ENCODE assay signal across 1 cellular context in the genomic region with DNA sequence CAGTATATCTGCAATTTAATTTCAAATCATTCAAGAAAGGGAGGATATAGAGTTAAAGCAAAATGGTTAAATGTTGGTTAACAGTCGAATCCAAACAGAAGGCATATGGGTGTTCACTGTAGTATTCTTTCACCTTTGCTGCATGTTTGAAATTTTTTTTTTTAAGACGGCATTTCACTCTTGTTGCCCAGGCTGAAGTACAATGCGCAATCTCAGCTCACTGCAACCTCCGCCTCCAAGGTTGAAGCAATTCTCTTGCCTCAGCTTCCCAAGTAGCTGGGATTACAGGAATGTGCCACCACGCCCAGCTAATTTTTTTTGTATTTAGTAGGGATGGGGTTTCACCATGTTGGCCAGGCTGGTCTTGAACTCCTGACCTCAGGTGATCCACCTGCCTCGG.
A peak's percentile ranks its signal among the peaks of the same experiment; 100 is the strongest.
TF ChIP-seq lines count a peak whose summit lies in the region.
"Not testable (repeated sequence)": the region's sequence is repeated elsewhere in the genome, so short reads cannot be mapped to it uniquely, and the experiment has no call there.

No MANE protein-coding gene starts in this region.

TF ChIP-seq in HepG2, 621 proteins besides CTCF, POLR2A, EP300 and RAD21:
- TF ChIP-seq, protein P1, sequence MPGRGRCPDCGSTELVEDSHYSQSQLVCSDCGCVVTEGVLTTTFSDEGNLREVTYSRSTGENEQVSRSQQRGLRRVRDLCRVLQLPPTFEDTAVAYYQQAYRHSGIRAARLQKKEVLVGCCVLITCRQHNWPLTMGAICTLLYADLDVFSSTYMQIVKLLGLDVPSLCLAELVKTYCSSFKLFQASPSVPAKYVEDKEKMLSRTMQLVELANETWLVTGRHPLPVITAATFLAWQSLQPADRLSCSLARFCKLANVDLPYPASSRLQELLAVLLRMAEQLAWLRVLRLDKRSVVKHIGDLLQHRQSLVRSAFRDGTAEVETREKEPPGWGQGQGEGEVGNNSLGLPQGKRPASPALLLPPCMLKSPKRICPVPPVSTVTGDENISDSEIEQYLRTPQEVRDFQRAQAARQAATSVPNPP (CRISPR knock-in tag; IDR thresholded peaks at IDR 0.05): 0 out of 2 replicates have a peak, but pooled peaks have one; percentile 30
- TF ChIP-seq, protein P2, sequence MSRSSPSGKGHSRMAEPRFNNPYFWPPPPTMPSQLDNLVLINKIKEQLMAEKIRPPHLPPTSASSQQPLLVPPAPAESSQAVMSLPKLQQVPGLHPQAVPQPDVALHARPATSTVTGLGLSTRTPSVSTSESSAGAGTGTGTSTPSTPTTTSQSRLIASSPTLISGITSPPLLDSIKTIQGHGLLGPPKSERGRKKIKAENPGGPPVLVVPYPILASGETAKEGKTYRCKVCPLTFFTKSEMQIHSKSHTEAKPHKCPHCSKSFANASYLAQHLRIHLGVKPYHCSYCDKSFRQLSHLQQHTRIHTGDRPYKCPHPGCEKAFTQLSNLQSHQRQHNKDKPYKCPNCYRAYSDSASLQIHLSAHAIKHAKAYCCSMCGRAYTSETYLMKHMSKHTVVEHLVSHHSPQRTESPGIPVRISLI (CRISPR knock-in tag; IDR thresholded peaks at IDR 0.05; ENCODE audit: borderline replicate concordance): peak; percentile 35; the same call in 1 of the 2 replicates
- peak; percentile 36; the same call in 1 of the 2 replicates for TF ChIP-seq SMYD3 (CRISPR knock-in tag; IDR thresholded peaks at IDR 0.05)
- 0 out of 2 replicates have a peak, but pooled peaks have one; percentile 22 for TF ChIP-seq ATF1 (CRISPR knock-in tag; IDR thresholded peaks at IDR 0.05)
- TF ChIP-seq, protein P3, sequence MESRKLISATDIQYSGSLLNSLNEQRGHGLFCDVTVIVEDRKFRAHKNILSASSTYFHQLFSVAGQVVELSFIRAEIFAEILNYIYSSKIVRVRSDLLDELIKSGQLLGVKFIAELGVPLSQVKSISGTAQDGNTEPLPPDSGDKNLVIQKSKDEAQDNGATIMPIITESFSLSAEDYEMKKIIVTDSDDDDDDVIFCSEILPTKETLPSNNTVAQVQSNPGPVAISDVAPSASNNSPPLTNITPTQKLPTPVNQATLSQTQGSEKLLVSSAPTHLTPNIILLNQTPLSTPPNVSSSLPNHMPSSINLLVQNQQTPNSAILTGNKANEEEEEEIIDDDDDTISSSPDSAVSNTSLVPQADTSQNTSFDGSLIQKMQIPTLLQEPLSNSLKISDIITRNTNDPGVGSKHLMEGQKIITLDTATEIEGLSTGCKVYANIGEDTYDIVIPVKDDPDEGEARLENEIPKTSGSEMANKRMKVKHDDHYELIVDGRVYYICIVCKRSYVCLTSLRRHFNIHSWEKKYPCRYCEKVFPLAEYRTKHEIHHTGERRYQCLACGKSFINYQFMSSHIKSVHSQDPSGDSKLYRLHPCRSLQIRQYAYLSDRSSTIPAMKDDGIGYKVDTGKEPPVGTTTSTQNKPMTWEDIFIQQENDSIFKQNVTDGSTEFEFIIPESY (CRISPR knock-in tag; IDR thresholded peaks at IDR 0.05): peak; percentile 87
- peak; percentile 7 for TF ChIP-seq ASH2L (IDR thresholded peaks at IDR 0.05; ENCODE audit: insufficient read length, low read depth, low read length)
- TF ChIP-seq, protein P4, sequence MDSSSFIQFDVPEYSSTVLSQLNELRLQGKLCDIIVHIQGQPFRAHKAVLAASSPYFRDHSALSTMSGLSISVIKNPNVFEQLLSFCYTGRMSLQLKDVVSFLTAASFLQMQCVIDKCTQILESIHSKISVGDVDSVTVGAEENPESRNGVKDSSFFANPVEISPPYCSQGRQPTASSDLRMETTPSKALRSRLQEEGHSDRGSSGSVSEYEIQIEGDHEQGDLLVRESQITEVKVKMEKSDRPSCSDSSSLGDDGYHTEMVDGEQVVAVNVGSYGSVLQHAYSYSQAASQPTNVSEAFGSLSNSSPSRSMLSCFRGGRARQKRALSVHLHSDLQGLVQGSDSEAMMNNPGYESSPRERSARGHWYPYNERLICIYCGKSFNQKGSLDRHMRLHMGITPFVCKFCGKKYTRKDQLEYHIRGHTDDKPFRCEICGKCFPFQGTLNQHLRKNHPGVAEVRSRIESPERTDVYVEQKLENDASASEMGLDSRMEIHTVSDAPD (CRISPR knock-in tag; IDR thresholded peaks at IDR 0.05): peak; percentile 40; the same call in 1 of the 2 replicates
- TF ChIP-seq SNAPC2 (CRISPR knock-in tag; IDR thresholded peaks at IDR 0.05): 0 out of 2 replicates have a peak, but pooled peaks have one; percentile 33
- not testable (repeated sequence) for TF ChIP-seq NR2F6 (IDR thresholded peaks at IDR 0.05)
- 0 out of 2 replicates have a peak, but pooled peaks have one; percentile 5 for TF ChIP-seq NR2F6 (CRISPR knock-in tag; IDR thresholded peaks at IDR 0.05)
